16 cellular contexts compared by ENCODE assay signal in genomic region chr2:121319941-121320340, GRCh38. TPM values are rescaled to one million over a fixed set of nuclear protein-coding genes. Genes with fewer than 3 reads are reported as not detected.
DNase-seq lines count a peak whose midpoint lies in the region; ATAC-seq and TF ChIP-seq lines count a peak whose summit lies in the region.
"Had no signal": no experiment of that assay in that cellular context is flagged by ENCODE, and none has a peak within 500 bp of the region (broad histone marks: within the 10 kb centered on the region; RNA-seq: fewer than 3 reads in every experiment).

No MANE protein-coding gene starts in this region.

- ATAC-seq in right lobe of liver, result peak in 3 of 4 donors; percentile 19 to 50 (median 21)
- ATAC-seq: CD8-positive, alpha-beta T cell; GM12878; HCT116 had no signal

- H3K4me1 ChIP-seq in right lobe of liver, result no peaks in the 10 kb centered on the region
- no peaks in the 10 kb centered on the region for H3K4me1 ChIP-seq in sigmoid colon
- no peaks in the 10 kb centered on the region for H3K4me1 ChIP-seq in OCI-LY7 (ENCODE audit: insufficient read depth, low read length, poor library complexity, severe bottlenecking)

- H3K27ac ChIP-seq in VCaP, result peak overlapping the region; percentile 32
- H3K27ac ChIP-seq in right lobe of liver, result no peak overlapping the region
- H3K27ac ChIP-seq in sigmoid colon, result no peak overlapping the region
- no peak overlapping the region for H3K27ac ChIP-seq in OCI-LY7 (ENCODE audit: low read depth, low read length, poor library complexity, severe bottlenecking)
- H3K27ac ChIP-seq: 22Rv1 had no signal

- intact Hi-C loops in activated CD4-positive, alpha-beta memory T cell treated with anti-CD3 and anti-CD28 coated beads for 36 hours (cut with micrococcal nuclease), result loop anchor here (10.0 kb wide), 1 partner anchor 225 kb away; no protein-coding TSS in a partner anchor
- intact Hi-C loops in right lobe of liver (cut with DNase I), result loop anchor here (5.0 to 10.0 kb wide), 2 partner anchors 225 to 498 kb away; no protein-coding TSS in a partner anchor
- intact Hi-C loops in sigmoid colon (cut with DNase I), result no loop called here
- intact Hi-C loops in OCI-LY7 (cut with micrococcal nuclease; ENCODE audit: unreplicated experiment), result loop anchor here (10.0 kb wide), 1 partner anchor 235 kb away; no protein-coding TSS in a partner anchor

- H3K4me1 Mint-ChIP-seq in activated CD4-positive, alpha-beta memory T cell treated with anti-CD3 and anti-CD28 coated beads, Interleukin-2, amount 10 ng/mL, durations not matched to agents 7 days and 5 days, result no peaks in the 10 kb centered on the region
- no peaks in the 10 kb centered on the region for H3K4me1 Mint-ChIP-seq in activated CD4-positive, alpha-beta memory T cell treated with anti-CD3 and anti-CD28 coated beads for 36 hours (ENCODE audit: low read depth)
- no peaks in the 10 kb centered on the region for H3K4me1 Mint-ChIP-seq in activated naive CD8-positive, alpha-beta T cell treated with anti-CD3 and anti-CD28 coated beads for 36 hours

- H3K36me3 ChIP-seq in right lobe of liver (no peaks in the 10 kb centered on the region), sigmoid colon (no peaks in the 10 kb centered on the region), OCI-LY7 (ENCODE audit: insufficient read depth, low read length) (no peaks in the 10 kb centered on the region)

- H3K4me3 Mint-ChIP-seq in activated CD4-positive, alpha-beta memory T cell treated with anti-CD3 and anti-CD28 coated beads, Interleukin-2, amount 10 ng/mL, durations not matched to agents 7 days and 5 days, result no peak overlapping the region
- no peak overlapping the region for H3K4me3 Mint-ChIP-seq in activated CD4-positive, alpha-beta memory T cell treated with anti-CD3 and anti-CD28 coated beads for 36 hours
- H3K4me3 Mint-ChIP-seq in activated naive CD8-positive, alpha-beta T cell treated with anti-CD3 and anti-CD28 coated beads for 36 hours, result no peak overlapping the region
- H3K4me3 Mint-ChIP-seq: CD14-positive monocyte; CD8-positive, alpha-beta T cell had no signal

- no peak overlapping the region for H2AFZ ChIP-seq in OCI-LY7 (ENCODE audit: low read length)

- no peaks in the 10 kb centered on the region for H3K36me3 Mint-ChIP-seq in activated CD4-positive, alpha-beta memory T cell treated with anti-CD3 and anti-CD28 coated beads, Interleukin-2, amount 10 ng/mL, durations not matched to agents 7 days and 5 days (ENCODE audit: low read depth)
- H3K36me3 Mint-ChIP-seq in activated CD4-positive, alpha-beta memory T cell treated with anti-CD3 and anti-CD28 coated beads for 36 hours, result no peaks in the 10 kb centered on the region
- no peaks in the 10 kb centered on the region for H3K36me3 Mint-ChIP-seq in activated naive CD8-positive, alpha-beta T cell treated with anti-CD3 and anti-CD28 coated beads for 36 hours
- H3K36me3 Mint-ChIP-seq: CD14-positive monocyte; CD8-positive, alpha-beta T cell had no signal

- BruUV-seq in OCI-LY7 (replicated peaks; lab: Mats Ljungman, UMichigan), result no TSS peak

- no peaks in the 10 kb centered on the region for H3K9me2 ChIP-seq in OCI-LY7 (ENCODE audit: insufficient read depth, low read length)

- H3K27me3 Mint-ChIP-seq in activated CD4-positive, alpha-beta memory T cell treated with anti-CD3 and anti-CD28 coated beads, Interleukin-2, amount 10 ng/mL, durations not matched to agents 7 days and 5 days, result no peaks in the 10 kb centered on the region
- H3K27me3 Mint-ChIP-seq in activated CD4-positive, alpha-beta memory T cell treated with anti-CD3 and anti-CD28 coated beads for 36 hours, result peaks cover 2% of the 10 kb centered on the region
- H3K27me3 Mint-ChIP-seq in activated naive CD8-positive, alpha-beta T cell treated with anti-CD3 and anti-CD28 coated beads for 36 hours, result no peaks in the 10 kb centered on the region

- POLR2A ChIA-PET in activated CD4-positive, alpha-beta memory T cell treated with anti-CD3 and anti-CD28 coated beads, Interleukin-2, amount 10 ng/mL, durations not matched to agents 7 days and 5 days (lab: Charles Lee), result no interaction called here
- POLR2A ChIA-PET in activated CD4-positive, alpha-beta memory T cell treated with anti-CD3 and anti-CD28 coated beads for 36 hours (lab: Charles Lee), result no interaction called here
- POLR2A ChIA-PET in OCI-LY7 (lab: Charles Lee), result no interaction called here

- no peaks in the 10 kb centered on the region for H3K79me2 ChIP-seq in OCI-LY7 (ENCODE audit: insufficient read depth, low read depth, low read length)

- no peak for TF ChIP-seq CTCF in VCaP (conservative IDR thresholded peaks at IDR 0.05)
- TF ChIP-seq CTCF in right lobe of liver (IDR thresholded peaks at IDR 0.05), result no peak
- no peak for TF ChIP-seq CTCF in sigmoid colon (IDR thresholded peaks at IDR 0.05)
- TF ChIP-seq CTCF in OCI-LY7 (conservative IDR thresholded peaks at IDR 0.05; ENCODE audit: low read length), result no peak

- no peak for TF ChIP-seq POLR2A in right lobe of liver (IDR thresholded peaks at IDR 0.05)
- TF ChIP-seq POLR2A in sigmoid colon (IDR thresholded peaks at IDR 0.05), result no peak

- H3K27ac Mint-ChIP-seq in activated CD4-positive, alpha-beta memory T cell treated with anti-CD3 and anti-CD28 coated beads, Interleukin-2, amount 10 ng/mL, durations not matched to agents 7 days and 5 days, result no peak overlapping the region
- no peak overlapping the region for H3K27ac Mint-ChIP-seq in activated CD4-positive, alpha-beta memory T cell treated with anti-CD3 and anti-CD28 coated beads for 36 hours
- no peak overlapping the region for H3K27ac Mint-ChIP-seq in activated naive CD8-positive, alpha-beta T cell treated with anti-CD3 and anti-CD28 coated beads for 36 hours
- H3K27ac Mint-ChIP-seq: CD14-positive monocyte; CD8-positive, alpha-beta T cell had no signal

- H3K4me3 ChIP-seq in right lobe of liver (no peak overlapping the region), sigmoid colon (no peak overlapping the region), OCI-LY7 (ENCODE audit: low read depth, low read length, poor library complexity, severe bottlenecking) (no peak overlapping the region)
- H3K4me3 ChIP-seq: GM12878 had no signal

- CTCF ChIA-PET in activated CD4-positive, alpha-beta memory T cell treated with anti-CD3 and anti-CD28 coated beads, Interleukin-2, amount 10 ng/mL, durations not matched to agents 7 days and 5 days (lab: Charles Lee), result no interaction called here
- CTCF ChIA-PET in activated CD4-positive, alpha-beta memory T cell treated with anti-CD3 and anti-CD28 coated beads for 36 hours (lab: Charles Lee), result no interaction called here
- CTCF ChIA-PET in OCI-LY7 (lab: Charles Lee; ENCODE audit: unreplicated experiment), result no interaction called here

- no peaks in the 10 kb centered on the region for H3K27me3 ChIP-seq in right lobe of liver
- H3K27me3 ChIP-seq in sigmoid colon, result no peaks in the 10 kb centered on the region

- H3K9me3 Mint-ChIP-seq in activated CD4-positive, alpha-beta memory T cell treated with anti-CD3 and anti-CD28 coated beads, Interleukin-2, amount 10 ng/mL, durations not matched to agents 7 days and 5 days, result no peaks in the 10 kb centered on the region
- no peaks in the 10 kb centered on the region for H3K9me3 Mint-ChIP-seq in activated CD4-positive, alpha-beta memory T cell treated with anti-CD3 and anti-CD28 coated beads for 36 hours
- no peaks in the 10 kb centered on the region for H3K9me3 Mint-ChIP-seq in activated naive CD8-positive, alpha-beta T cell treated with anti-CD3 and anti-CD28 coated beads for 36 hours
- H3K9me3 Mint-ChIP-seq: CD8-positive, alpha-beta T cell had no signal

- no peaks in the 10 kb centered on the region for H4K20me1 ChIP-seq in OCI-LY7 (ENCODE audit: insufficient read depth, low read length)

- no peaks in the 10 kb centered on the region for H3K9me3 ChIP-seq in right lobe of liver
- H3K9me3 ChIP-seq in sigmoid colon, result no peaks in the 10 kb centered on the region
- no peaks in the 10 kb centered on the region for H3K9me3 ChIP-seq in OCI-LY7 (ENCODE audit: low read length)

- peak; percentile 11 for DNase-seq in activated CD4-positive, alpha-beta memory T cell treated with anti-CD3 and anti-CD28 coated beads, Interleukin-2, amount 10 ng/mL, durations not matched to agents 7 days and 5 days
- no peak for DNase-seq in activated CD4-positive, alpha-beta memory T cell treated with anti-CD3 and anti-CD28 coated beads for 36 hours
- DNase-seq in right lobe of liver (no peak), sigmoid colon (peak; percentile 30), OCI-LY7 (ENCODE audit: low spot score) (no peak), SIG-M5 treated with dmso at 0.1 percent for 504 hours (lab: John Stamatoyannopoulos, UW; ENCODE audit: unreplicated experiment) (no peak)
- DNase-seq in activated naive CD8-positive, alpha-beta T cell treated with anti-CD3 and anti-CD28 coated beads for 36 hours, result no peak
- DNase-seq: COR-L47, IMR-90 had no signal

- no peak overlapping the region for H3K4me2 ChIP-seq in OCI-LY7 (ENCODE audit: low read length)

- no peak for TF ChIP-seq EP300 in sigmoid colon (IDR thresholded peaks at IDR 0.05)

- 69% methylated on average over 3 of the region's 3 CpGs for WGBS in right lobe of liver (ENCODE audit: insufficient coverage, low coverage, low lambda C conversion rate, missing lambda C conversion rate)
- 58 to 78% methylated on average over 3 of the region's 3 CpGs for WGBS in sigmoid colon, 2 donors

RNA-seq across cellular contexts. Expression of gene TFCP2L1, which starts 34.9 kb away (rescaled TPM):
- total RNA-seq in activated CD4-positive, alpha-beta memory T cell treated with anti-CD3 and anti-CD28 coated beads, Interleukin-2, amount 10 ng/mL, durations not matched to agents 7 days and 5 days, result under 1 TPM; 0.08 to 0.28 TPM
- total RNA-seq in activated CD4-positive, alpha-beta memory T cell treated with anti-CD3 and anti-CD28 coated beads for 36 hours, result under 1 TPM; 0.24 to 0.29 TPM
- total RNA-seq in right lobe of liver, result 1 to 10 TPM in 1 of 6 experiments, under 1 TPM in 5; 0.26 to 1.7 (median 0.34) TPM
- total RNA-seq in sigmoid colon, result under 1 TPM; 0.14 to 0.55 (median 0.43) TPM
- 10 to 100 TPM in 2 of 3 donors, 1 to 10 TPM in 1; 7.2 to 35.5 (median 29.1) TPM for polyA plus RNA-seq in sigmoid colon
- total RNA-seq in activated naive CD8-positive, alpha-beta T cell treated with anti-CD3 and anti-CD28 coated beads for 36 hours, result under 1 TPM; 0.04 to 0.06 TPM
- 0.06 and 0.18 TPM in 2 replicates for total RNA-seq in OCI-LY7 (2014; rRNA removed; shearing (Covaris generic))
- 1.4 and 3.7 TPM in 2 replicates for total RNA-seq in OCI-LY7 (2022)
- total RNA-seq: A673, IMR-90 had no signal
- polyA plus RNA-seq: IMR-90 had no signal

Comparison
In these comparisons a context has a peak if more than half of its experiments do, and no peak if none do; other contexts are left out.
1. DNase-seq: peak in activated CD4-positive, alpha-beta memory T cell treated with anti-CD3 and anti-CD28 coated beads, Interleukin-2, amount 10 ng/mL, durations not matched to agents 7 days and 5 days (single experiment) and sigmoid colon (single experiment); none in activated CD4-positive, alpha-beta memory T cell treated with anti-CD3 and anti-CD28 coated beads for 36 hours (single experiment), right lobe of liver (0 of 3), activated naive CD8-positive, alpha-beta T cell treated with anti-CD3 and anti-CD28 coated beads for 36 hours (single experiment), OCI-LY7 (single experiment) and SIG-M5 treated with dmso at 0.1 percent for 504 hours (single experiment).